Comparison of ENCODE assay signal across 1 cellular context in the genomic region with DNA sequence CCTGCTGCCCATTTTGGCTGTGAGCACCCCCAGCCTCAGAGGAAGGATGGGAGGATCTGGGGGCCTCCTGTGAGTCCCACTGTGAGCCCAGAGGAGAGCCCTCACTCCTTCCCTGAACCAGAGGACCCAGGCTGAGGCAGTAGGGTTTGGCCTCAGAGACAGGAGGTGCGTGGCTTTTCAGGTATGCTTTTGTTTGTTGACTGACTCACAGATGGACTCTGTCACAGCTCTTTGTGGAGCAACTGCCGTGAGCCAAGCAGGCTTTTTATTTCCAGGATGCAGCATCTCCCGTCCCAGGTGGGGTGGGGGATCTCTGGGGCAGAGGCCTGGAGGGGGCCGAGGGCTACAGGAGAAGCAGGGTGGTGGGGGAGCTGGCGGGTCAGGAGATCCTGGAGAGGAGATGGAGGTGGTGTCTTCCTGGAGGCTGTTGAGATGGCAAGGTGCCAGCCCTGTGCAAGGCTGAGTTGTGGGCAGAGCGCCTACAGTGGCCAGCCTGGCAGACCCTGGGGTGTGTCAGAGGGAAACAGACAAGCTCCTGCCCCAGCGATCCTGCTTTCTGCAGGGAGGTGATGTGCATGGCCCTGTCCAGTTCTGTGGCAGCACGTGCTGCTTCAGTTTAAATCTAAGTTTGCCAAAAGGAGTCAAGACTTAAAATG.
TF ChIP-seq lines count a peak whose summit lies in the region.

No MANE protein-coding gene starts in this region.

TF ChIP-seq in H1, 55 proteins besides CTCF, POLR2A, EP300 and RAD21:
- TF ChIP-seq TAF1 (IDR thresholded peaks at IDR 0.05; ENCODE audit: low read depth, low read length) (no peak), TEAD4 (IDR thresholded peaks at IDR 0.05; ENCODE audit: low read depth, low read length) (no peak), BCL11A (IDR thresholded peaks at IDR 0.05; ENCODE audit: low read depth in 2 of 2, low read length in 2 of 2) (no peak), SP2 (IDR thresholded peaks at IDR 0.05; ENCODE audit: low read length) (no peak), FOSL1 (IDR thresholded peaks at IDR 0.05; ENCODE audit: insufficient read depth, low read depth, low read length) (no peak)
- TF ChIP-seq, protein P1, sequence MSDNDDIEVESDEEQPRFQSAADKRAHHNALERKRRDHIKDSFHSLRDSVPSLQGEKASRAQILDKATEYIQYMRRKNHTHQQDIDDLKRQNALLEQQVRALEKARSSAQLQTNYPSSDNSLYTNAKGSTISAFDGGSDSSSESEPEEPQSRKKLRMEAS (IDR thresholded peaks at IDR 0.05): no peak
- TF ChIP-seq, protein P2, sequence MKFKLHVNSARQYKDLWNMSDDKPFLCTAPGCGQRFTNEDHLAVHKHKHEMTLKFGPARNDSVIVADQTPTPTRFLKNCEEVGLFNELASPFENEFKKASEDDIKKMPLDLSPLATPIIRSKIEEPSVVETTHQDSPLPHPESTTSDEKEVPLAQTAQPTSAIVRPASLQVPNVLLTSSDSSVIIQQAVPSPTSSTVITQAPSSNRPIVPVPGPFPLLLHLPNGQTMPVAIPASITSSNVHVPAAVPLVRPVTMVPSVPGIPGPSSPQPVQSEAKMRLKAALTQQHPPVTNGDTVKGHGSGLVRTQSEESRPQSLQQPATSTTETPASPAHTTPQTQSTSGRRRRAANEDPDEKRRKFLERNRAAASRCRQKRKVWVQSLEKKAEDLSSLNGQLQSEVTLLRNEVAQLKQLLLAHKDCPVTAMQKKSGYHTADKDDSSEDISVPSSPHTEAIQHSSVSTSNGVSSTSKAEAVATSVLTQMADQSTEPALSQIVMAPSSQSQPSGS (IDR thresholded peaks at IDR 0.05; ENCODE audit: low read length): no peak
